1 cellular context compared by ENCODE assay signal in genomic region chr4:98653006-98653405, GRCh38.
A peak's percentile ranks its signal among the peaks of the same experiment; 100 is the strongest.
TF ChIP-seq lines count a peak whose summit lies in the region.

No MANE protein-coding gene starts in this region.

TF ChIP-seq in IMR-90, 13 proteins besides CTCF, POLR2A, EP300 and RAD21 (continued from another document):
- no peak for TF ChIP-seq ELK1 (IDR thresholded peaks at IDR 0.05; ENCODE audit: borderline replicate concordance, low read depth, low read length)
- TF ChIP-seq CEBPB (IDR thresholded peaks at IDR 0.05; ENCODE audit: low read depth, low read length): peak; percentile 61; the same call in 1 of the 2 replicates
- no peak for TF ChIP-seq RCOR1 (IDR thresholded peaks at IDR 0.05; ENCODE audit: insufficient replicate concordance, low read length)
- TF ChIP-seq USF2 (IDR thresholded peaks at IDR 0.05; ENCODE audit: low read depth, low read length): no peak
- TF ChIP-seq MAZ (IDR thresholded peaks at IDR 0.05; ENCODE audit: borderline replicate concordance, low read depth, low read length): no peak
- TF ChIP-seq NFE2L2 (IDR thresholded peaks at IDR 0.05; ENCODE audit: low read depth, low read length): no peak
- TF ChIP-seq SMC3 (IDR thresholded peaks at IDR 0.05; ENCODE audit: low read depth, low read length): no peak
